Comparison of ENCODE assay signal across 8 cellular contexts in genomic region chr1:113812661-113813135, GRCh38. TPM values are rescaled to one million over a fixed set of nuclear protein-coding genes. Genes with fewer than 3 reads are reported as not detected.
DNase-seq lines count a peak whose midpoint lies in the region; ATAC-seq and TF ChIP-seq lines count a peak whose summit lies in the region.

No MANE protein-coding gene starts in this region.

- CTCF ChIA-PET in AG04450 (lab: Charles Lee) (interaction anchor here (0.7 kb wide), 1 partner anchor 28 kb away, joined by 3 read pairs; no protein-coding TSS in a partner anchor), HEK293 (lab: Yijun Ruan, JAX) (no interaction called here)

- H3K4me3 Mint-ChIP-seq in activated naive CD8-positive, alpha-beta T cell treated with anti-CD3 and anti-CD28 coated beads, Interleukin-2, amount 50 U/mL, for 24 hours, result peak overlapping the region; percentile 96
- H3K4me3 Mint-ChIP-seq in stimulated activated naive CD8-positive, alpha-beta T cell treated with anti-CD3 and anti-CD28 coated beads, Interleukin-15, Interleukin-2, amounts not matched to agents 100 ng/mL and 50 ng/mL, for 24 hours, result peak overlapping the region; percentile 98

- TF ChIP-seq CTCF in AG04450 (IDR thresholded peaks at IDR 0.05; ENCODE audit: low read depth, low read length) (no peak), HEK293 (tag by site-specific recombination; IDR thresholded peaks at IDR 0.05) (no peak)

- peaks cover 38% of the 10 kb centered on the region for H3K4me1 Mint-ChIP-seq in activated naive CD8-positive, alpha-beta T cell treated with anti-CD3 and anti-CD28 coated beads, Interleukin-2, amount 50 U/mL, for 24 hours
- peaks cover 37% of the 10 kb centered on the region for H3K4me1 Mint-ChIP-seq in stimulated activated naive CD8-positive, alpha-beta T cell treated with anti-CD3 and anti-CD28 coated beads, Interleukin-15, Interleukin-2, amounts not matched to agents 100 ng/mL and 50 ng/mL, for 24 hours (ENCODE audit: low read depth)

- POLR2A ChIA-PET in AG04450 (lab: Yijun Ruan, JAX) (interaction anchor here (0.6 to 1.1 kb wide), 4 partner anchors 54 to 117 kb away, joined by 3 to 8 read pairs (median 6); partner anchors contain the start of genes AP4B1, DCLRE1B and HIPK1), HEK293 (lab: Yijun Ruan, JAX) (interaction anchor here (0.6 to 2.2 kb wide), 9 partner anchors 22 to 421 kb away, joined by 3 to 32 read pairs (median 5); partner anchors contain the start of genes AP4B1, DCLRE1B, HIPK1 and PHTF1)

- H3K36me3 Mint-ChIP-seq in activated naive CD8-positive, alpha-beta T cell treated with anti-CD3 and anti-CD28 coated beads, Interleukin-2, amount 50 U/mL, for 24 hours (ENCODE audit: low read depth), result peaks cover 18% of the 10 kb centered on the region
- H3K36me3 Mint-ChIP-seq in stimulated activated naive CD8-positive, alpha-beta T cell treated with anti-CD3 and anti-CD28 coated beads, Interleukin-15, Interleukin-2, amounts not matched to agents 100 ng/mL and 50 ng/mL, for 24 hours (ENCODE audit: low read depth), result peaks cover 22% of the 10 kb centered on the region

- H3K9me3 Mint-ChIP-seq in activated naive CD8-positive, alpha-beta T cell treated with anti-CD3 and anti-CD28 coated beads, Interleukin-2, amount 50 U/mL, for 24 hours, result no peaks in the 10 kb centered on the region
- H3K9me3 Mint-ChIP-seq in stimulated activated naive CD8-positive, alpha-beta T cell treated with anti-CD3 and anti-CD28 coated beads, Interleukin-15, Interleukin-2, amounts not matched to agents 100 ng/mL and 50 ng/mL, for 24 hours, result no peaks in the 10 kb centered on the region

- H3K4me3 ChIP-seq in AG04450 (ENCODE audit: low read depth, low read length) (peak overlapping the region; percentile 59), HEK293 (ENCODE audit: low read depth, low read length) (peak overlapping the region; percentile 26)

- H3K9me3 ChIP-seq in AG04450 (ENCODE audit: control insufficient read depth, insufficient read depth, low read length) (no peaks in the 10 kb centered on the region; the same call in 1 of the 2 replicates), HEK293 (ENCODE audit: control insufficient read depth, insufficient read depth, low read depth, low read length) (no peaks in the 10 kb centered on the region)

- ATAC-seq in activated naive CD8-positive, alpha-beta T cell treated with anti-CD3 and anti-CD28 coated beads, Interleukin-2, amount 50 U/mL, for 24 hours, result no peak
- ATAC-seq in left lobe of liver, result no peak

- H3K4me1 ChIP-seq in HEK293 (ENCODE audit: control insufficient read depth, insufficient read depth, low read length), result peaks cover 2% of the 10 kb centered on the region; the same call in 1 of the 2 replicates

- H3K27ac ChIP-seq in AG04450 (ENCODE audit: low read depth, low read length) (no peak overlapping the region), HEK293 (ENCODE audit: extremely low read depth, low read depth, low read length) (peak overlapping the region; percentile 51)

- DNase-seq in AG04450 (ENCODE audit: low read depth, low spot score) (no peak), iPS-NIHi11 (ENCODE audit: low spot score) (peak; percentile 50), mesenteric fat pad (ENCODE audit: low spot score) (no peak), left lobe of liver (ENCODE audit: low spot score) (no peak), NCI-H510A treated with DMSO at 0.1 percent for 48 hours (lab: John Stamatoyannopoulos, UW) (no peak)
- peak; percentile 36 for DNase-seq in activated naive CD8-positive, alpha-beta T cell treated with anti-CD3 and anti-CD28 coated beads, Interleukin-2, amount 50 U/mL, for 24 hours

- H3K27me3 Mint-ChIP-seq in activated naive CD8-positive, alpha-beta T cell treated with anti-CD3 and anti-CD28 coated beads, Interleukin-2, amount 50 U/mL, for 24 hours, result no peaks in the 10 kb centered on the region
- H3K27me3 Mint-ChIP-seq in stimulated activated naive CD8-positive, alpha-beta T cell treated with anti-CD3 and anti-CD28 coated beads, Interleukin-15, Interleukin-2, amounts not matched to agents 100 ng/mL and 50 ng/mL, for 24 hours, result no peaks in the 10 kb centered on the region

- no peaks in the 10 kb centered on the region for H3K27me3 ChIP-seq in AG04450 (ENCODE audit: control insufficient read depth, insufficient read depth, low read length)

- H3K27ac Mint-ChIP-seq in activated naive CD8-positive, alpha-beta T cell treated with anti-CD3 and anti-CD28 coated beads, Interleukin-2, amount 50 U/mL, for 24 hours, result peak overlapping the region; percentile 90
- H3K27ac Mint-ChIP-seq in stimulated activated naive CD8-positive, alpha-beta T cell treated with anti-CD3 and anti-CD28 coated beads, Interleukin-15, Interleukin-2, amounts not matched to agents 100 ng/mL and 50 ng/mL, for 24 hours, result peak overlapping the region; percentile 93

- H3K36me3 ChIP-seq in HEK293 (ENCODE audit: control insufficient read depth in 2 of 2, insufficient read depth in 1 of 2, low read length in 2 of 2), result peaks cover 0 to 5% of the 10 kb centered on the region in 2 experiments; a peak in 1 of 3 replicates

TF ChIP-seq in HEK293, 187 proteins besides CTCF, POLR2A, EP300 and RAD21:
- no peak for TF ChIP-seq ZNF335 (tag by site-specific recombination; conservative IDR thresholded peaks at IDR 0.05)
- TF ChIP-seq, protein P1, sequence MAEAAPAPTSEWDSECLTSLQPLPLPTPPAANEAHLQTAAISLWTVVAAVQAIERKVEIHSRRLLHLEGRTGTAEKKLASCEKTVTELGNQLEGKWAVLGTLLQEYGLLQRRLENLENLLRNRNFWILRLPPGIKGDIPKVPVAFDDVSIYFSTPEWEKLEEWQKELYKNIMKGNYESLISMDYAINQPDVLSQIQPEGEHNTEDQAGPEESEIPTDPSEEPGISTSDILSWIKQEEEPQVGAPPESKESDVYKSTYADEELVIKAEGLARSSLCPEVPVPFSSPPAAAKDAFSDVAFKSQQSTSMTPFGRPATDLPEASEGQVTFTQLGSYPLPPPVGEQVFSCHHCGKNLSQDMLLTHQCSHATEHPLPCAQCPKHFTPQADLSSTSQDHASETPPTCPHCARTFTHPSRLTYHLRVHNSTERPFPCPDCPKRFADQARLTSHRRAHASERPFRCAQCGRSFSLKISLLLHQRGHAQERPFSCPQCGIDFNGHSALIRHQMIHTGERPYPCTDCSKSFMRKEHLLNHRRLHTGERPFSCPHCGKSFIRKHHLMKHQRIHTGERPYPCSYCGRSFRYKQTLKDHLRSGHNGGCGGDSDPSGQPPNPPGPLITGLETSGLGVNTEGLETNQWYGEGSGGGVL (tag by site-specific recombination; IDR thresholded peaks at IDR 0.05), result no peak
- TF ChIP-seq SP7 (tag by site-specific recombination; IDR thresholded peaks at IDR 0.05), result 0 out of 2 replicates have a peak, but pooled peaks have one; percentile 2
- 0 out of 2 replicates have a peak, but pooled peaks have one; percentile 10 for TF ChIP-seq OVOL3 (tag by site-specific recombination; IDR thresholded peaks at IDR 0.05)
- no peak for TF ChIP-seq SETDB1 (IDR thresholded peaks at IDR 0.05; ENCODE audit: insufficient read length, low read length)
- TF ChIP-seq YY2 (tag by site-specific recombination; IDR thresholded peaks at IDR 0.05), result no peak
- no peak for TF ChIP-seq ZNF202 (tag by site-specific recombination; IDR thresholded peaks at IDR 0.05; ENCODE audit: borderline replicate concordance)
- no peak for TF ChIP-seq FEZF1 (tag by site-specific recombination; IDR thresholded peaks at IDR 0.05)
- TF ChIP-seq ZNF626 (tag by site-specific recombination; IDR thresholded peaks at IDR 0.05), result 0 out of 2 replicates have a peak, but pooled peaks have one; percentile 32
- TF ChIP-seq ZNF449 (tag by site-specific recombination; IDR thresholded peaks at IDR 0.05), result 0 out of 2 replicates have a peak, but pooled peaks have one; percentile 30
- no peak for TF ChIP-seq ZNF10 (tag by site-specific recombination; IDR thresholded peaks at IDR 0.05)
- TF ChIP-seq ZNF501 (tag by site-specific recombination; IDR thresholded peaks at IDR 0.05), result peak; percentile 15; the same call in 1 of the 2 replicates
- peak; percentile 65; the same call in 1 of the 2 replicates for TF ChIP-seq ZNF366 (tag by site-specific recombination; conservative IDR thresholded peaks at IDR 0.05)
- TF ChIP-seq ZBTB8A (tag by site-specific recombination; IDR thresholded peaks at IDR 0.05), result no peak
- 0 out of 2 replicates have a peak, but pooled peaks have one; percentile 64 for TF ChIP-seq ZNF660 (tag by site-specific recombination; IDR thresholded peaks at IDR 0.05)

RNA-seq across cellular contexts. Expression of gene RSBN1, which starts 0.4 kb away (rescaled TPM):
- 6.3 and 12.2 TPM in 2 replicates for polyA plus RNA-seq in AG04450 (2011; rRNA removed)
- 12.0 and 26.6 TPM in 2 replicates for polyA minus RNA-seq in AG04450 (2011; rRNA and poly(A)+ RNA removed)
- total RNA-seq in mesenteric fat pad (14.5 TPM), left lobe of liver (5.7 TPM)

RNA-seq across cellular contexts. Expression of gene PHTF1, which starts 53.4 kb away (rescaled TPM):
- 15.0 and 18.0 TPM in 2 replicates for polyA plus RNA-seq in AG04450 (2011; rRNA removed)
- 15.9 and 18.2 TPM in 2 replicates for polyA minus RNA-seq in AG04450 (2011; rRNA and poly(A)+ RNA removed)
- total RNA-seq in mesenteric fat pad (14.7 TPM), left lobe of liver (6.5 TPM)

RNA-seq across cellular contexts. Expression of gene PTPN22, which starts 58.8 kb away (rescaled TPM):
- 0.17 and 0.21 TPM in 2 replicates for polyA plus RNA-seq in AG04450 (2011; rRNA removed)
- 0.26 TPM in 1 of 2 replicates, not detected in the other for polyA minus RNA-seq in AG04450 (2011; rRNA and poly(A)+ RNA removed)
- total RNA-seq in mesenteric fat pad (3.7 TPM), left lobe of liver (0.38 TPM)

Comparison
In these comparisons a context has a peak if more than half of its experiments do, and no peak if none do; other contexts are left out.
1. DNase-seq: peak in activated naive CD8-positive, alpha-beta T cell treated with anti-CD3 and anti-CD28 coated beads, Interleukin-2, amount 50 U/mL, for 24 hours (single experiment) and iPS-NIHi11 (single experiment); none in AG04450 (single experiment), mesenteric fat pad (single experiment), left lobe of liver (single experiment) and NCI-H510A treated with DMSO at 0.1 percent for 48 hours (single experiment).